Comparison of ENCODE assay signal across 10 cellular contexts in genomic region chr2:195304310-195304709, GRCh38.
A peak's percentile ranks its signal among the peaks of the same experiment; 100 is the strongest.
DNase-seq lines count a peak whose midpoint lies in the region; ATAC-seq, FAIRE-seq and TF ChIP-seq lines count a peak whose summit lies in the region.
"Had no signal": no experiment of that assay in that cellular context is flagged by ENCODE, and none has a peak within 500 bp of the region (broad histone marks: within the 10 kb centered on the region; RNA-seq: fewer than 3 reads in every experiment).

No MANE protein-coding gene starts in this region.

- no peaks in the 10 kb centered on the region for H3K79me2 ChIP-seq in endothelial cell of umbilical vein (ENCODE audit: control insufficient read depth, insufficient read depth, low read length)

- peak; percentile 33 for DNase-seq in BE2C
- peak; percentile 41 for DNase-seq in NCI-H69 (lab: John Stamatoyannopoulos, UW)
- peak; percentile 6 for DNase-seq in endothelial cell of umbilical vein (ENCODE audit: low read depth, low spot score)
- no peak for DNase-seq in activated T-helper 2 cell treated with anti-CD3 and anti-CD28 coated beads, Interferon-gamma antibody, Interleukin-2, Interleukin-4, amounts not matched to agents 10 μg/mL and 5 μg/mL and 100 μg/mL, durations not matched to agents 14 hours and 24 hours and 36 hours (ENCODE audit: low spot score)
- DNase-seq in CD8-positive, alpha-beta T cell: no peak
- no peak for DNase-seq in ascending aorta (ENCODE audit: low spot score in 2 of 2)
- no peak for DNase-seq in effector CD8-positive, alpha-beta T cell (lab: John Stamatoyannopoulos, UW)
- DNase-seq: effector memory CD4-positive, alpha-beta T cell; midbrain had no signal

- intact Hi-C loops in endothelial cell of umbilical vein (cut with micrococcal nuclease) (no loop called here), ascending aorta (cut with DNase I) (no loop called here)
- intact Hi-C loops in activated T-helper 2 cell treated with anti-CD3 and anti-CD28 coated beads, Interferon-gamma antibody, Interleukin-2, Interleukin-4, amounts not matched to agents 10 μg/mL and 5 μg/mL and 100 μg/mL, durations not matched to agents 14 hours and 24 hours and 36 hours (cut with micrococcal nuclease): no loop called here
- intact Hi-C loops in CD8-positive, alpha-beta T cell (cut with DNase I, micrococcal nuclease): no loop called here

- no peak for FAIRE-seq in endothelial cell of umbilical vein (lab: Jason Lieb, UNC)

- no peaks in the 10 kb centered on the region for H3K4me1 ChIP-seq in BE2C
- no peaks in the 10 kb centered on the region for H3K4me1 ChIP-seq in endothelial cell of umbilical vein (ENCODE audit: control insufficient read depth, extremely low read depth, insufficient read depth, low read length)
- H3K4me1 ChIP-seq in CD8-positive, alpha-beta T cell (ENCODE audit: insufficient read depth, low read length): no peaks in the 10 kb centered on the region
- no peaks in the 10 kb centered on the region for H3K4me1 ChIP-seq in ascending aorta

- no peak overlapping the region for H3K4me3 Mint-ChIP-seq in activated T-helper 2 cell treated with anti-CD3 and anti-CD28 coated beads, Interferon-gamma antibody, Interleukin-2, Interleukin-4, amounts not matched to agents 10 μg/mL and 5 μg/mL and 100 μg/mL, durations not matched to agents 14 hours and 24 hours and 36 hours (ENCODE audit: low read depth)
- no peak overlapping the region for H3K4me3 Mint-ChIP-seq in CD8-positive, alpha-beta T cell

- no peaks in the 10 kb centered on the region for H3K9me1 ChIP-seq in endothelial cell of umbilical vein (replicated peaks; ENCODE audit: control insufficient read depth, extremely low read depth, insufficient read depth, low read length)

- CTCF ChIA-PET in endothelial cell of umbilical vein (lab: Charles Lee): no interaction called here
- CTCF ChIA-PET in CD8-positive, alpha-beta T cell (lab: Charles Lee): no interaction called here

- TF ChIP-seq CTCF in BE2C (IDR thresholded peaks at IDR 0.05; ENCODE audit: low read depth, low read length): peak; percentile 60
- TF ChIP-seq CTCF in endothelial cell of umbilical vein (IDR thresholded peaks at IDR 0.05; ENCODE audit: extremely low read depth in 1 of 2, insufficient read depth in 1 of 2, low read depth in 1 of 2, low read length in 2 of 2): no peak
- TF ChIP-seq CTCF in CD8-positive, alpha-beta T cell (IDR thresholded peaks at IDR 0.05): no peak
- TF ChIP-seq CTCF in ascending aorta (IDR thresholded peaks at IDR 0.05): no peak

- H3K36me3 ChIP-seq in BE2C: no peaks in the 10 kb centered on the region
- H3K36me3 ChIP-seq in endothelial cell of umbilical vein (ENCODE audit: control insufficient read depth in 2 of 2, extremely low read depth in 1 of 2, insufficient read depth in 2 of 2, low read length in 2 of 2): no peaks in the 10 kb centered on the region
- H3K36me3 ChIP-seq in CD8-positive, alpha-beta T cell (ENCODE audit: insufficient read depth, low read length): no peaks in the 10 kb centered on the region
- no peaks in the 10 kb centered on the region for H3K36me3 ChIP-seq in ascending aorta

- no peak overlapping the region for H2AFZ ChIP-seq in endothelial cell of umbilical vein (ENCODE audit: low read depth, low read length)

- H3K9me3 Mint-ChIP-seq in activated T-helper 2 cell treated with anti-CD3 and anti-CD28 coated beads, Interferon-gamma antibody, Interleukin-2, Interleukin-4, amounts not matched to agents 10 μg/mL and 5 μg/mL and 100 μg/mL, durations not matched to agents 14 hours and 24 hours and 36 hours: no peaks in the 10 kb centered on the region
- H3K9me3 Mint-ChIP-seq in CD8-positive, alpha-beta T cell: no peaks in the 10 kb centered on the region

- H3K4me3 ChIP-seq in BE2C (ENCODE audit: low read depth, low read length) (no peak overlapping the region), endothelial cell of umbilical vein (replicated peaks in 1 of 3; ENCODE audit: insufficient read depth in 1 of 3, low read depth in 1 of 3, low read length in 3 of 3) (no peak overlapping the region), ascending aorta (no peak overlapping the region)
- no peak overlapping the region for H3K4me3 ChIP-seq in CD8-positive, alpha-beta T cell (ENCODE audit: low read depth, low read length)

- H3K27ac Mint-ChIP-seq in activated T-helper 2 cell treated with anti-CD3 and anti-CD28 coated beads, Interferon-gamma antibody, Interleukin-2, Interleukin-4, amounts not matched to agents 10 μg/mL and 5 μg/mL and 100 μg/mL, durations not matched to agents 14 hours and 24 hours and 36 hours: no peak overlapping the region
- no peak overlapping the region for H3K27ac Mint-ChIP-seq in CD8-positive, alpha-beta T cell

- no peaks in the 10 kb centered on the region for H3K27me3 ChIP-seq in BE2C
- no peaks in the 10 kb centered on the region for H3K27me3 ChIP-seq in endothelial cell of umbilical vein (ENCODE audit: control insufficient read depth in 2 of 2, insufficient read depth in 2 of 2, low read length in 2 of 2)
- H3K27me3 ChIP-seq in CD8-positive, alpha-beta T cell (ENCODE audit: insufficient read depth, low read length): no peaks in the 10 kb centered on the region
- H3K27me3 ChIP-seq in ascending aorta: no peaks in the 10 kb centered on the region

- no peak for TF ChIP-seq POLR2A in endothelial cell of umbilical vein (IDR thresholded peaks at IDR 0.05; ENCODE audit: low read depth, low read length)

- no TSS peak for BruUV-seq in endothelial cell of umbilical vein (replicated peaks; lab: Mats Ljungman, UMichigan)

- POLR2A ChIA-PET in endothelial cell of umbilical vein (lab: Charles Lee): no interaction called here
- POLR2A ChIA-PET in CD8-positive, alpha-beta T cell (lab: Charles Lee): no interaction called here

- dilution Hi-C loops in endothelial cell of umbilical vein (cut with MboI; ENCODE audit: extremely low pct_ligation_motif_present, low sequenced_read_pairs): no loop called here

- H3K27me3 Mint-ChIP-seq in activated T-helper 2 cell treated with anti-CD3 and anti-CD28 coated beads, Interferon-gamma antibody, Interleukin-2, Interleukin-4, amounts not matched to agents 10 μg/mL and 5 μg/mL and 100 μg/mL, durations not matched to agents 14 hours and 24 hours and 36 hours (ENCODE audit: low read depth): peaks cover 5% of the 10 kb centered on the region
- H3K27me3 Mint-ChIP-seq in CD8-positive, alpha-beta T cell (ENCODE audit: low read depth): no peaks in the 10 kb centered on the region

- no peak overlapping the region for H3K27ac ChIP-seq in endothelial cell of umbilical vein (ENCODE audit: insufficient read depth, low read depth, low read length)
- H3K27ac ChIP-seq in CD8-positive, alpha-beta T cell (ENCODE audit: low read depth, low read length): no peak overlapping the region
- no peak overlapping the region for H3K27ac ChIP-seq in ascending aorta

- no peak overlapping the region for H3K9ac ChIP-seq in endothelial cell of umbilical vein (replicated peaks; ENCODE audit: extremely low read depth, insufficient read depth, low read length)

- H3K4me2 ChIP-seq in endothelial cell of umbilical vein (ENCODE audit: insufficient read depth, low read length): no peak overlapping the region

- H4K20me1 ChIP-seq in endothelial cell of umbilical vein (replicated peaks; ENCODE audit: control insufficient read depth, extremely low read depth, insufficient read depth, low read length): no peaks in the 10 kb centered on the region

- peaks cover 3% of the 10 kb centered on the region for H3K4me1 Mint-ChIP-seq in activated T-helper 2 cell treated with anti-CD3 and anti-CD28 coated beads, Interferon-gamma antibody, Interleukin-2, Interleukin-4, amounts not matched to agents 10 μg/mL and 5 μg/mL and 100 μg/mL, durations not matched to agents 14 hours and 24 hours and 36 hours (ENCODE audit: low read depth)
- H3K4me1 Mint-ChIP-seq in CD8-positive, alpha-beta T cell (ENCODE audit: low read depth): no peaks in the 10 kb centered on the region

- peak; percentile 76 for ATAC-seq in GM18868 (IDR thresholded peaks at IDR 0.05; ENCODE audit: unreplicated experiment)
- no peak for ATAC-seq in CD8-positive, alpha-beta T cell

- no peaks in the 10 kb centered on the region for H3K9me3 ChIP-seq in BE2C
- no peaks in the 10 kb centered on the region for H3K9me3 ChIP-seq in endothelial cell of umbilical vein (replicated peaks; ENCODE audit: control insufficient read depth, insufficient read depth, low read length)
- no peaks in the 10 kb centered on the region for H3K9me3 ChIP-seq in CD8-positive, alpha-beta T cell (ENCODE audit: low read length)
- no peaks in the 10 kb centered on the region for H3K9me3 ChIP-seq in ascending aorta

- no peaks in the 10 kb centered on the region for H3K36me3 Mint-ChIP-seq in activated T-helper 2 cell treated with anti-CD3 and anti-CD28 coated beads, Interferon-gamma antibody, Interleukin-2, Interleukin-4, amounts not matched to agents 10 μg/mL and 5 μg/mL and 100 μg/mL, durations not matched to agents 14 hours and 24 hours and 36 hours (ENCODE audit: low read depth)
- H3K36me3 Mint-ChIP-seq in CD8-positive, alpha-beta T cell: no peaks in the 10 kb centered on the region

TF ChIP-seq in endothelial cell of umbilical vein, 7 proteins besides CTCF, POLR2A, EP300 and RAD21:
- TF ChIP-seq MAX (IDR thresholded peaks at IDR 0.05; ENCODE audit: insufficient read depth, insufficient read length): no peak
- no peak for TF ChIP-seq MYC (IDR thresholded peaks at IDR 0.05; ENCODE audit: low read depth, low read length)
- no peak for TF ChIP-seq FOS (IDR thresholded peaks at IDR 0.05; ENCODE audit: borderline replicate concordance, insufficient read depth, low read length)
- no peak for TF ChIP-seq JUN (IDR thresholded peaks at IDR 0.05; ENCODE audit: borderline replicate concordance, insufficient read depth, insufficient read length, low read depth)
- no peak for TF ChIP-seq POLR2AphosphoS5 (IDR thresholded peaks at IDR 0.05; ENCODE audit: insufficient read depth, low read depth, low read length)
- TF ChIP-seq GATA2 (IDR thresholded peaks at IDR 0.05; ENCODE audit: insufficient read depth, insufficient read length, low read depth, low read length): no peak
- no peak for TF ChIP-seq EZH2 (IDR thresholded peaks at IDR 0.05; ENCODE audit: borderline replicate concordance, low read depth, low read length, severe bottlenecking)
TF ChIP-seq in endothelial cell of umbilical vein: peak in this region for 0.

Comparison
In these comparisons a context has a peak if more than half of its experiments do, and no peak if none do; other contexts are left out.
1. DNase-seq: peak in BE2C (single experiment), NCI-H69 (single experiment) and endothelial cell of umbilical vein (single experiment); none in activated T-helper 2 cell treated with anti-CD3 and anti-CD28 coated beads, Interferon-gamma antibody, Interleukin-2, Interleukin-4, amounts not matched to agents 10 μg/mL and 5 μg/mL and 100 μg/mL, durations not matched to agents 14 hours and 24 hours and 36 hours (single experiment), CD8-positive, alpha-beta T cell (0 of 7), ascending aorta (0 of 2) and effector CD8-positive, alpha-beta T cell (single experiment).